Comparison of ENCODE assay signal across 8 cellular contexts in the genomic region with DNA sequence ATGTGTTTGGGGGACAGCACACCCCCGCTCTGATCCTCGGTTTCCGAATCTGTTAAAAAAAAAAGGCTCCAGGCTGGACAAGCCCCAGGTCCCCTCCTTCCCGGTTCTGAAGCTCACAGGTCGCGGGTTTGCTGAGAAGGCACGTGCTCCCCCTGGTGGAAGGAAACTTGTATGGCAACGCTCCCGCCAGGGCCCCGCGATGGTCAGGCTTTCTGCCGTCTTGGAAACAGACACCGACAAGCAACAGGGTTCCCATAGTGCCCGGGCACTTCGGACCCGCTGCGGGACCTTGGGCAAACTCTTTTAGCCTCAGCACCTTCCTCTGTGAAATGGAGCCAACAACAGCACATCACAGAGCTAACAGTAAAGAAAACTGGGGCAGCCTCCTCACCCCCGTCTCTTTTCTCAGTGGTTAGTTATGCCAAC.
DNase-seq lines count a peak whose midpoint lies in the region; ATAC-seq, FAIRE-seq and TF ChIP-seq lines count a peak whose summit lies in the region.

No MANE protein-coding gene starts in this region.

- peaks cover 60% of the 10 kb centered on the region for H3K27me3 Mint-ChIP-seq in chondrocyte (ENCODE audit: low read depth)

- no peaks in the 10 kb centered on the region for H3K9me3 ChIP-seq in HepG2 (ENCODE audit: low read length)

- H3K79me2 ChIP-seq in HepG2 (ENCODE audit: insufficient read depth, low read length): no peaks in the 10 kb centered on the region

- H3K27ac Mint-ChIP-seq in chondrocyte (ENCODE audit: unreplicated experiment): no peak overlapping the region

- no peaks in the 10 kb centered on the region for H3K4me1 ChIP-seq in HepG2 (ENCODE audit: insufficient read depth, low read length)

- no peak for TF ChIP-seq POLR2A in H54 (IDR thresholded peaks at IDR 0.05; ENCODE audit: low read depth, low read length)
- TF ChIP-seq POLR2A in HepG2 (IDR thresholded peaks at IDR 0.05; ENCODE audit: insufficient read depth in 1 of 2, low read depth in 2 of 2, low read length in 2 of 2): no peak

- H3K36me3 ChIP-seq in HepG2 (replicated peaks in 1 of 2; ENCODE audit: control insufficient read depth in 1 of 2, insufficient read depth in 2 of 2, low read length in 2 of 2): no peaks in the 10 kb centered on the region

- ATAC-seq in HepG2 (peak; percentile 58), HG03571 (IDR thresholded peaks at IDR 0.05; ENCODE audit: unreplicated experiment) (no peak)

- CTCF ChIA-PET in AG04449 (lab: Yijun Ruan, JAX) (interaction anchor here (0.7 to 13.1 kb wide), 43 partner anchors 10 to 526 kb away, joined by 3 to 473 read pairs (median 4); a partner anchor contains a TSS), HepG2 (lab: Yijun Ruan, JAX; ENCODE audit: low intra/inter-chr PET ratio, low total read pairs) (interaction anchor here (0.7 to 3.5 kb wide), 7 partner anchors 9 to 372 kb away, joined by 3 to 36 read pairs (median 6); no protein-coding TSS in a partner anchor)

- no peak overlapping the region for H3K4me2 ChIP-seq in HepG2 (ENCODE audit: low read depth, low read length)

- peaks cover 22 to 87% of the 10 kb centered on the region in 2 experiments for H3K27me3 ChIP-seq in HepG2 (ENCODE audit: control insufficient read depth in 1 of 2, insufficient read depth in 2 of 2, low read length in 2 of 2)

- H3K36me3 Mint-ChIP-seq in chondrocyte (ENCODE audit: low read depth): peaks cover 1% of the 10 kb centered on the region

- H3K4me1 Mint-ChIP-seq in chondrocyte (ENCODE audit: low read depth): no peaks in the 10 kb centered on the region

- H3K4me3 ChIP-seq in AG04449 (ENCODE audit: low read depth, low read length) (no peak overlapping the region), HepG2 (replicated peaks in 1 of 3; ENCODE audit: insufficient read depth in 1 of 3, low read depth in 2 of 3, low read length in 3 of 3) (no peak overlapping the region)

- H3K9ac ChIP-seq in HepG2 (ENCODE audit: insufficient read depth, low read depth, low read length): no peak overlapping the region

- POLR2A ChIA-PET in AG04449 (lab: Yijun Ruan, JAX) (interaction anchor here (0.5 kb wide), 1 partner anchor 845 kb away, joined by 3 read pairs; no protein-coding TSS in a partner anchor), HepG2 (lab: Yijun Ruan, JAX) (interaction anchor here (1.2 kb wide), 1 partner anchor 365 kb away, joined by 5 read pairs; no protein-coding TSS in a partner anchor)

- no peaks in the 10 kb centered on the region for H3K9me3 Mint-ChIP-seq in chondrocyte (ENCODE audit: low read depth)

- TF ChIP-seq EP300 in HepG2 (IDR thresholded peaks at IDR 0.05; ENCODE audit: low read depth in 2 of 2, low read length in 2 of 2) (no peak), HepG2 (CRISPR knock-in tag; IDR thresholded peaks at IDR 0.05; ENCODE audit: borderline replicate concordance) (no peak)

- peaks cover 4% of the 10 kb centered on the region; the same call in 1 of the 2 replicates for H4K20me1 ChIP-seq in HepG2 (ENCODE audit: insufficient read depth, low read length)

- H3K4me3 Mint-ChIP-seq in chondrocyte (ENCODE audit: unreplicated experiment): no peak overlapping the region

- no peak overlapping the region for H2AFZ ChIP-seq in HepG2 (ENCODE audit: low read length)

- FAIRE-seq in H54 (lab: Jason Lieb, UNC) (no peak), HepG2 (lab: Jason Lieb, UNC) (peak; percentile 91)

- no TSS peak for BruUV-seq in HepG2 (replicated peaks; lab: Mats Ljungman, UMichigan)

- DNase-seq in AG04449 (ENCODE audit: low read depth, low spot score) (no peak), H54 (ENCODE audit: insufficient read length, low spot score) (peak; percentile 80), NCI-H510A (lab: John Stamatoyannopoulos, UW) (peak; percentile 28), chondrocyte (ENCODE audit: low spot score) (no peak), HepG2 (ENCODE audit: low spot score) (peak; percentile 48)
- peak; percentile 60 to 68 for DNase-seq in activated CD4-positive, alpha-beta T cell treated with anti-CD3 and anti-CD28 coated beads for 4 hours
- DNase-seq in stimulated activated CD4-positive, alpha-beta T cell treated with anti-CD3 and anti-CD28 coated beads, TNF-alpha, amount 100 ng/mL, for 1 hour (ENCODE audit: low read depth in 3 of 3, low spot score in 1 of 3): peak; percentile 8 to 58 (median 27)

- WGBS in HepG2 (ENCODE audit: low lambda C conversion rate): 6% methylated on average over 8 of the region's 18 CpGs

- peak; percentile 28; the same call in 1 of the 2 replicates for TF ChIP-seq RAD21 in HepG2 (CRISPR knock-in tag; IDR thresholded peaks at IDR 0.05)

- intact Hi-C loops in HepG2 (cut with micrococcal nuclease; ENCODE audit: unreplicated experiment): no loop called here

- peak; percentile 92 for TF ChIP-seq CTCF in AG04449 (IDR thresholded peaks at IDR 0.05; ENCODE audit: insufficient read depth, low read length, missing control alignments)
- TF ChIP-seq CTCF in chondrocyte (IDR thresholded peaks at IDR 0.05): peak; percentile 89
- TF ChIP-seq CTCF in HepG2 (CRISPR knock-in tag; IDR thresholded peaks at IDR 0.05): peak; percentile 89

- in situ Hi-C loops in HepG2 (cut with HindIII; ENCODE audit: extremely low pct_ligation_motif_present, low pct_unique_long_range_greater_than_20kb): no loop called here

- no peak overlapping the region for H3K27ac ChIP-seq in HepG2 (ENCODE audit: extremely low read length, insufficient read depth, low read length)

TF ChIP-seq in HepG2, 621 proteins besides CTCF, POLR2A, EP300 and RAD21 (continues in another document):
- 0 out of 2 replicates have a peak, but pooled peaks have one; percentile 19 for TF ChIP-seq SMC3 (IDR thresholded peaks at IDR 0.05; ENCODE audit: low read length)
- TF ChIP-seq, protein P1, sequence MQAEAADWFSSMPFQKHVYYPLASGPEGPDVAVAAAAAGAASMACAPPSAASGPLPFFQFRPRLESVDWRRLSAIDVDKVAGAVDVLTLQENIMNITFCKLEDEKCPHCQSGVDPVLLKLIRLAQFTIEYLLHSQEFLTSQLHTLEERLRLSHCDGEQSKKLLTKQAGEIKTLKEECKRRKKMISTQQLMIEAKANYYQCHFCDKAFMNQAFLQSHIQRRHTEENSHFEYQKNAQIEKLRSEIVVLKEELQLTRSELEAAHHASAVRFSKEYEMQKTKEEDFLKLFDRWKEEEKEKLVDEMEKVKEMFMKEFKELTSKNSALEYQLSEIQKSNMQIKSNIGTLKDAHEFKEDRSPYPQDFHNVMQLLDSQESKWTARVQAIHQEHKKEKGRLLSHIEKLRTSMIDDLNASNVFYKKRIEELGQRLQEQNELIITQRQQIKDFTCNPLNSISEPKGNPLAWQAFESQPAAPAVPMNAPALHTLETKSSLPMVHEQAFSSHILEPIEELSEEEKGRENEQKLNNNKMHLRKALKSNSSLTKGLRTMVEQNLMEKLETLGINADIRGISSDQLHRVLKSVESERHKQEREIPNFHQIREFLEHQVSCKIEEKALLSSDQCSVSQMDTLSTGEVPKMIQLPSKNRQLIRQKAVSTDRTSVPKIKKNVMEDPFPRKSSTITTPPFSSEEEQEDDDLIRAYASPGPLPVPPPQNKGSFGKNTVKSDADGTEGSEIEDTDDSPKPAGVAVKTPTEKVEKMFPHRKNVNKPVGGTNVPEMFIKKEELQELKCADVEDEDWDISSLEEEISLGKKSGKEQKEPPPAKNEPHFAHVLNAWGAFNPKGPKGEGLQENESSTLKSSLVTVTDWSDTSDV (CRISPR knock-in tag; IDR thresholded peaks at IDR 0.05): peak; percentile 66; the same call in 1 of the 2 replicates
- no peak for TF ChIP-seq ZNF562 (CRISPR knock-in tag; IDR thresholded peaks at IDR 0.05; ENCODE audit: borderline replicate concordance)
- no peak for TF ChIP-seq PHF20 (CRISPR knock-in tag; IDR thresholded peaks at IDR 0.05)
- TF ChIP-seq SALL1 (CRISPR knock-in tag; IDR thresholded peaks at IDR 0.05): 0 out of 2 replicates have a peak, but pooled peaks have one; percentile 26
- 0 out of 2 replicates have a peak, but pooled peaks have one; percentile 27 for TF ChIP-seq SUZ12 (IDR thresholded peaks at IDR 0.05; ENCODE audit: low read depth, low read length)
- TF ChIP-seq, protein P2, sequence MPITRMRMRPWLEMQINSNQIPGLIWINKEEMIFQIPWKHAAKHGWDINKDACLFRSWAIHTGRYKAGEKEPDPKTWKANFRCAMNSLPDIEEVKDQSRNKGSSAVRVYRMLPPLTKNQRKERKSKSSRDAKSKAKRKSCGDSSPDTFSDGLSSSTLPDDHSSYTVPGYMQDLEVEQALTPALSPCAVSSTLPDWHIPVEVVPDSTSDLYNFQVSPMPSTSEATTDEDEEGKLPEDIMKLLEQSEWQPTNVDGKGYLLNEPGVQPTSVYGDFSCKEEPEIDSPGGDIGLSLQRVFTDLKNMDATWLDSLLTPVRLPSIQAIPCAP (CRISPR knock-in tag; IDR thresholded peaks at IDR 0.05; ENCODE audit: low read depth): no peak
- TF ChIP-seq, protein P3, sequence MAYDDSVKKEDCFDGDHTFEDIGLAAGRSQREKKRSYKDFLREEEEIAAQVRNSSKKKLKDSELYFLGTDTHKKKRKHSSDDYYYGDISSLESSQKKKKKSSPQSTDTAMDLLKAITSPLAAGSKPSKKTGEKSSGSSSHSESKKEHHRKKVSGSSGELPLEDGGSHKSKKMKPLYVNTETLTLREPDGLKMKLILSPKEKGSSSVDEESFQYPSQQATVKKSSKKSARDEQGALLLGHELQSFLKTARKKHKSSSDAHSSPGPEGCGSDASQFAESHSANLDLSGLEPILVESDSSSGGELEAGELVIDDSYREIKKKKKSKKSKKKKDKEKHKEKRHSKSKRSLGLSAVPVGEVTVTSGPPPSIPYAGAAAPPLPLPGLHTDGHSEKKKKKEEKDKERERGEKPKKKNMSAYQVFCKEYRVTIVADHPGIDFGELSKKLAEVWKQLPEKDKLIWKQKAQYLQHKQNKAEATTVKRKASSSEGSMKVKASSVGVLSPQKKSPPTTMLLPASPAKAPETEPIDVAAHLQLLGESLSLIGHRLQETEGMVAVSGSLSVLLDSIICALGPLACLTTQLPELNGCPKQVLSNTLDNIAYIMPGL (CRISPR knock-in tag; IDR thresholded peaks at IDR 0.05; ENCODE audit: borderline replicate concordance in 1 of 2, low read depth in 1 of 2): 0 out of 4 replicates have a peak, but pooled peaks of 1 of the 2 experiments have one; percentile 29
- peak; percentile 53 for TF ChIP-seq ZFP36 (IDR thresholded peaks at IDR 0.05; ENCODE audit: borderline replicate concordance, low read depth, low read length, partially characterized antibody)

Comparison
In these comparisons a context has a peak if more than half of its experiments do, and no peak if none do; other contexts are left out.
1. DNase-seq: peak in H54 (single experiment), NCI-H510A (single experiment), activated CD4-positive, alpha-beta T cell treated with anti-CD3 and anti-CD28 coated beads for 4 hours (2 of 2), HepG2 (single experiment) and stimulated activated CD4-positive, alpha-beta T cell treated with anti-CD3 and anti-CD28 coated beads, TNF-alpha, amount 100 ng/mL, for 1 hour (3 of 3); none in AG04449 (single experiment) and chondrocyte (single experiment).
2. Peak in every context shown above with its lines, with median percentiles within 50 percentile points of each other: CTCF ChIP-seq.